In the genomic region with DNA sequence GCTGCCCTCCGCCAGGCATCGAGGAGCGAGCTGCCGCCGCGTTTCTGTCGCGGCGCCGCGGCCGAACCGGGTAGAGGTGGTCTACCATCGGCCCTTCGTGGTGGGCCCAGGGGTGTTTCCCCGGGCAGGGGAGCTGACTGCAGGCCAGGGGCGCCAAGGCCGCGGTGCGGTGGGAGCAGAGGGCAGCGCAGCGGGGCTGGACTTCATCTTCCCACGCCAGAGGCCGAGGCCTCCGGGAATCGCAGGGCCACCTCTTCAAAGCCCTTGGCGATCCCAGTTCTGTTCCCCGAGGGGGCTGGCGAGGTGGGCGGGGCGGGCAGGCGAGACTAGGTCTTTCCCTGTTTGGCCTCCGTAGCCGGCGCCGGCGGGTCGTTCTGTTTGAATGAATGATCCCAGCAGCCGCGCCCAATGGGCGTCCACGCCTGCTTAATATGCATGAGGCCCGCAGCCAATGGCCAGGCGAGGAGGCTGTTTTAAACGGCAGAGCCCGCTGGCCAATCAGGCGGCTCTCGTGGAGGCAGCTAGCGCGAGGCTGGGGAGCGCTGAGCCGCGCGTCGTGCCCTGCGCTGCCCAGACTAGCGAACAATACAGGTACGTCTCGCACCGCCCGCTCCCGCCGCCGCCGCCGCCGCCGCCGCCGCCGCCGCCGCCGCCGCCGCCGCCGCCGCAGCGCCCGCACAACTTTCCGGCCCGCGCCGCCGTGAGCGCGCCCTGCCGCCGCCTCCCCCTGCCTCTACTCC, we compare ENCODE assay signal across 8 cellular contexts. TPM values are rescaled to one million over a fixed set of nuclear protein-coding genes. Genes with fewer than 3 reads are reported as not detected.
A peak's percentile ranks its signal among the peaks of the same experiment; 100 is the strongest.
DNase-seq lines count a peak whose midpoint lies in the region; ATAC-seq and TF ChIP-seq lines count a peak whose summit lies in the region.

A gene (plus strand): TSS at position 550 of the 740 bp plus-strand sequence. CDS start 2,265 bp downstream, outside the sequence.

- peaks cover 13% of the 10 kb centered on the region for H4K20me1 ChIP-seq in OCI-LY3 (ENCODE audit: insufficient read depth, low read length)

- H2AFZ ChIP-seq in OCI-LY3 (ENCODE audit: low read depth, low read length) = peak within 1 kb of the TSS; percentile 91

- H3K9me3 ChIP-seq in HUES64 (ENCODE audit: insufficient read depth, low read depth, low read length) (no peaks in the 10 kb centered on the region), OCI-LY3 (ENCODE audit: insufficient read depth, low read length) (no peaks in the 10 kb centered on the region)

- H3K36me3 ChIP-seq in HUES64 (ENCODE audit: insufficient read depth, low read length) (peaks cover 29% of the 10 kb centered on the region), OCI-LY3 (replicated peaks; ENCODE audit: low read depth, low read length) (peaks cover 8% of the 10 kb centered on the region)

- DNase-seq in DMS 273 (lab: John Stamatoyannopoulos, UW; ENCODE audit: unreplicated experiment) (peak; percentile 98), epithelial cell of proximal tubule (ENCODE audit: low read depth) (peak; percentile 19), mucosa of gallbladder (ENCODE audit: low spot score) (peak; percentile 83)
- DNase-seq in activated CD8-positive, alpha-beta memory T cell treated with anti-CD3 and anti-CD28 coated beads, Interleukin-2, amount 50 U/mL, for 48 hours = peak; percentile 86
- peak; percentile 37 to 44 for DNase-seq in stimulated activated CD8-positive, alpha-beta memory T cell treated with anti-CD3 and anti-CD28 coated beads, Interleukin-4, amount 100 ng/mL, for 4 hours (ENCODE audit: low read depth in 2 of 2, low spot score in 1 of 2)

- H3K4me2 ChIP-seq in OCI-LY3 (ENCODE audit: low read length) = peak within 1 kb of the TSS; percentile 86

- no peak for TF ChIP-seq CTCF in OCI-LY3 (IDR thresholded peaks at IDR 0.05; ENCODE audit: low read depth, low read length)
- TF ChIP-seq CTCF in epithelial cell of proximal tubule (conservative IDR thresholded peaks at IDR 0.05; ENCODE audit: low read depth, low read length) = no peak

- ATAC-seq in GM21515 (IDR thresholded peaks at IDR 0.05; ENCODE audit: unreplicated experiment) = peak; percentile 98

- H3K4me3 ChIP-seq in HUES64 (ENCODE audit: low read length) = peak within 1 kb of the TSS; percentile 74
- peak within 1 kb of the TSS; percentile 98 for H3K4me3 ChIP-seq in OCI-LY3 (ENCODE audit: low read length)
- H3K4me3 ChIP-seq in epithelial cell of proximal tubule (ENCODE audit: low read depth, low read length) = peak within 1 kb of the TSS; percentile 64

- H3K27me3 ChIP-seq in HUES64 (ENCODE audit: insufficient read depth, low read length) = peaks cover 9% of the 10 kb centered on the region; the same call in 1 of the 2 replicates
- H3K27me3 ChIP-seq in OCI-LY3 (ENCODE audit: low read depth, low read length) = no peaks in the 10 kb centered on the region

- H3K4me1 ChIP-seq in HUES64 (ENCODE audit: insufficient read depth, low read length) = no peaks in the 10 kb centered on the region
- peaks cover 24% of the 10 kb centered on the region for H3K4me1 ChIP-seq in OCI-LY3 (ENCODE audit: low read length)

- WGBS in HUES64 = under 1% methylated on average over 65 of the region's 90 CpGs

- peak within 1 kb of the TSS; percentile 95; the same call in 1 of the 2 replicates for H3K27ac ChIP-seq in HUES64 (ENCODE audit: low read depth, low read length)
- peak within 1 kb of the TSS; percentile 78 for H3K27ac ChIP-seq in OCI-LY3 (ENCODE audit: low read length)

- peaks cover 21% of the 10 kb centered on the region for H3K79me2 ChIP-seq in OCI-LY3 (ENCODE audit: low read length)

- H3K9ac ChIP-seq in HUES64 (ENCODE audit: low read depth, low read length) = peak within 1 kb of the TSS; percentile 86
- peak within 1 kb of the TSS; percentile 95 for H3K9ac ChIP-seq in OCI-LY3 (ENCODE audit: low read length)

RNA-seq across cellular contexts. Expression of the gene that starts here (rescaled TPM):
- 221 TPM for polyA plus RNA-seq in HUES64 (2013, experiment 1 of 2)
- 227 TPM for polyA plus RNA-seq in HUES64 (2013, experiment 2 of 2)
- total RNA-seq in epithelial cell of proximal tubule (42.3 and 43.2 TPM in 2 replicates), mucosa of gallbladder (14.8 TPM)

Comparison
In these comparisons a context has a peak if more than half of its experiments do, and no peak if none do; other contexts are left out.
1. Peak in every context shown above with its lines: DNase-seq, ATAC-seq, H3K4me3 ChIP-seq and H3K27ac ChIP-seq.
2. DNase-seq: peak in every context shown above with its lines; median percentile 98 in DMS 273; 86 in activated CD8-positive, alpha-beta memory T cell treated with anti-CD3 and anti-CD28 coated beads, Interleukin-2, amount 50 U/mL, for 48 hours; 83 in mucosa of gallbladder; 40 in stimulated activated CD8-positive, alpha-beta memory T cell treated with anti-CD3 and anti-CD28 coated beads, Interleukin-4, amount 100 ng/mL, for 4 hours; 19 in epithelial cell of proximal tubule.